In the genomic region with DNA sequence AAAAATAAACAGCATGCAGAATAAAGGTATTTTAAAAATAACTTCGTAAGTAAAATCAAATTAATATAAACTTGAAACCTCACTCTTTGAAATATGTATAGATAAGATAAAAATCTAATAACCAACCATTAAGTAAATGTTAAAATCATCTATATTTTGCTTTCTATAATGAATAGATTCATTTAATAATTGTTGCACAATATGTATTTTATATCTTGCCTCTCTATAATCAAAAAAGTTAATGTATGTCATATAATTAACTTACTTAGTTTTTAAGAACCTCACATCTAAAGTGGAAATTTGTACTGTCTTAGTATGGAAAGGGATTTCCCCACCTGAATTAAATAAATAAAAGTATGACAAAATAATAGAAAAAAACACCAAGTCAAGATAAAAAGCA, we compare ENCODE assay signal across 19 cellular contexts.
A peak's percentile ranks its signal among the peaks of the same experiment; 100 is the strongest.
DNase-seq lines count a peak whose midpoint lies in the region; FAIRE-seq lines count a peak whose summit lies in the region.
"Had no signal": no experiment of that assay in that cellular context is flagged by ENCODE, and none has a peak within 500 bp of the region (broad histone marks: within the 10 kb centered on the region; RNA-seq: fewer than 3 reads in every experiment).

No MANE protein-coding gene starts in this region.

- no peak for DNase-seq in RCC 7860 (ENCODE audit: low spot score)
- no peak for DNase-seq in LoVo (ENCODE audit: low spot score)
- no peak for DNase-seq in stimulated activated naive CD4-positive, alpha-beta T cell (lab: John Stamatoyannopoulos, UW)
- no peak for DNase-seq in NCI-H2029 treated with DMSO at 0.1 percent for 48 hours (lab: John Stamatoyannopoulos, UW)
- DNase-seq in EL, result no peak
- DNase-seq: Caco-2; CD4-positive, CD25-positive, alpha-beta regulatory T cell; CD8-positive, alpha-beta T cell; DMS153; DND-41; GDM1; GM23248; H7; HCEC 1CT had no signal

- FAIRE-seq in RCC 7860 (lab: Jason Lieb, UNC) (peak; percentile 80), colon (lab: Jason Lieb, UNC) (peak; percentile 64), islet of Langerhans (lab: Jason Lieb, UNC) (peak; percentile 73)
- FAIRE-seq: GM12878, GM19239, H1 had no signal
